11 cellular contexts compared by ENCODE assay signal in genomic region chr22:35971418-35972119, GRCh38. TPM values are rescaled to one million over a fixed set of nuclear protein-coding genes. Genes with fewer than 3 reads are reported as not detected.
DNase-seq lines count a peak whose midpoint lies in the region; TF ChIP-seq lines count a peak whose summit lies in the region.
"Had no signal": no experiment of that assay in that cellular context is flagged by ENCODE, and none has a peak within 500 bp of the region (broad histone marks: within the 10 kb centered on the region; RNA-seq: fewer than 3 reads in every experiment).

No MANE protein-coding gene starts in this region.

- H3K36me3 ChIP-seq in tibial nerve (no peaks in the 10 kb centered on the region), Peyer's patch (no peaks in the 10 kb centered on the region)
- H3K36me3 ChIP-seq: neutrophil had no signal

- H3K4me3 ChIP-seq in tibial nerve (no peak overlapping the region), Peyer's patch (no peak overlapping the region)

- H3K27me3 ChIP-seq in tibial nerve (no peaks in the 10 kb centered on the region), Peyer's patch (no peaks in the 10 kb centered on the region)
- H3K27me3 ChIP-seq: neutrophil had no signal

- H3K9me3 ChIP-seq in tibial nerve (no peaks in the 10 kb centered on the region), Peyer's patch (no peaks in the 10 kb centered on the region)
- H3K9me3 ChIP-seq: neutrophil had no signal

- TF ChIP-seq POLR2A in tibial nerve (IDR thresholded peaks at IDR 0.05) (no peak), Peyer's patch (IDR thresholded peaks at IDR 0.05) (no peak)

- peaks cover 0 to 66% (median 40%) of the 10 kb centered on the region in 4 donors for H3K4me1 ChIP-seq in tibial nerve
- peaks cover 0 to 9% (median 0%) of the 10 kb centered on the region in 4 donors for H3K4me1 ChIP-seq in Peyer's patch

- H3K27ac ChIP-seq in tibial nerve = peak overlapping the region; percentile 24 to 93 (median 69)
- H3K27ac ChIP-seq in Peyer's patch = peak overlapping the region in 1 of 4 donors; percentile 65
- H3K27ac ChIP-seq: neutrophil had no signal

- no peak for TF ChIP-seq EP300 in tibial nerve (IDR thresholded peaks at IDR 0.05)

- TF ChIP-seq CTCF in tibial nerve (IDR thresholded peaks at IDR 0.05) (no peak), Peyer's patch (IDR thresholded peaks at IDR 0.05) (no peak)

- WGBS in tibial nerve, 2 donors = 13 to 23% methylated on average over 3 of the region's 3 CpGs

- peak; percentile 14 for DNase-seq in NCI-H2107 treated with DMSO at 0.1 percent for 48 hours (lab: John Stamatoyannopoulos, UW; ENCODE audit: unreplicated experiment)
- DNase-seq in NCI-H2107 (lab: John Stamatoyannopoulos, UW) = no peak
- DNase-seq in amniotic epithelial cell (ENCODE audit: low read depth) = peak; percentile 29
- peak; percentile 66 for DNase-seq in iris pigment epithelial cell (ENCODE audit: low read depth)
- peak in 1 of 2 donors; percentile 51 for DNase-seq in tibial nerve (ENCODE audit: low spot score in 2 of 2)
- DNase-seq in NCI-H2227 treated with DMSO at 0.1 percent for 48 hours (lab: John Stamatoyannopoulos, UW) = no peak
- DNase-seq in Peyer's patch = no peak
- no peak for DNase-seq in GF-D8 (lab: John Stamatoyannopoulos, UW)
- DNase-seq: effector memory CD8-positive, alpha-beta T cell had no signal

RNA-seq across cellular contexts. Expression of gene RBFOX2, which starts 57.1 kb away (rescaled TPM):
- total RNA-seq in tibial nerve (10 to 100 TPM; 50.2 to 75.6 (median 71.4) TPM), Peyer's patch (10 to 100 TPM; 39.4 to 80.0 (median 52.9) TPM)
- total RNA-seq: B cell had no signal

Comparison
In these comparisons a context has a peak if more than half of its experiments do, and no peak if none do; other contexts are left out.
1. DNase-seq: peak in NCI-H2107 treated with DMSO at 0.1 percent for 48 hours (single experiment), amniotic epithelial cell (single experiment) and iris pigment epithelial cell (single experiment); none in NCI-H2107 (single experiment), NCI-H2227 treated with DMSO at 0.1 percent for 48 hours (single experiment), Peyer's patch (0 of 3) and GF-D8 (single experiment).